In genomic region chr16:72961115-72961832, GRCh38 we compare ENCODE assay signal across 9 cellular contexts.
A peak's percentile ranks its signal among the peaks of the same experiment; 100 is the strongest.
DNase-seq lines count a peak whose midpoint lies in the region; ATAC-seq and TF ChIP-seq lines count a peak whose summit lies in the region.
"Had no signal": no experiment of that assay in that cellular context is flagged by ENCODE, and none has a peak within 500 bp of the region (broad histone marks: within the 10 kb centered on the region; RNA-seq: fewer than 3 reads in every experiment).

No MANE protein-coding gene starts in this region.

- H3K4me3 ChIP-seq in cardiac muscle cell = no peak overlapping the region
- H3K4me3 ChIP-seq in right atrium auricular region = no peak overlapping the region
- no peak overlapping the region for H3K4me3 ChIP-seq in PC-9
- H3K4me3 ChIP-seq in upper lobe of right lung = no peak overlapping the region

- TF ChIP-seq CTCF in cardiac muscle cell (IDR thresholded peaks at IDR 0.05; ENCODE audit: low read depth, low read length) = peak; percentile 47
- peak in 1 of 2 donors; percentile 39 for TF ChIP-seq CTCF in right atrium auricular region (IDR thresholded peaks at IDR 0.05)
- peak; percentile 74 for TF ChIP-seq CTCF in PC-9 (conservative IDR thresholded peaks at IDR 0.05)
- peak; percentile 49 for TF ChIP-seq CTCF in glutamatergic neuron (IDR thresholded peaks at IDR 0.05; ENCODE audit: partially characterized antibody, unreplicated experiment)
- TF ChIP-seq CTCF in upper lobe of right lung (IDR thresholded peaks at IDR 0.05) = peak; percentile 31
- no peak for TF ChIP-seq CTCF in GM13976 (IDR thresholded peaks at IDR 0.05; ENCODE audit: borderline replicate concordance, control extremely low read depth, extremely low read depth, insufficient read depth, missing control alignments)

- peaks cover 6% of the 10 kb centered on the region for H3K27me3 Mint-ChIP-seq in glutamatergic neuron (ENCODE audit: unreplicated experiment)

- H3F3A ChIP-seq in PC-9 (ENCODE audit: insufficient read depth, low read depth) = no peaks in the 10 kb centered on the region

- H3K4me2 ChIP-seq in PC-9 = no peak overlapping the region

- CTCF ChIA-PET in PC-9 (lab: Charles Lee) = interaction anchor here (0.7 kb wide), 2 partner anchors 17 to 74 kb away, joined by 3 to 6 read pairs; no protein-coding TSS in a partner anchor

- no peak for ATAC-seq in upper lobe of right lung

- in situ Hi-C loops in GM13976 (cut with MboI; ENCODE audit: low sequenced_read_pairs, unreplicated experiment) = no loop called here

- H3K4me1 ChIP-seq in cardiac muscle cell (ENCODE audit: low read depth) (no peaks in the 10 kb centered on the region), right atrium auricular region (peaks cover 0 to 4% of the 10 kb centered on the region in 2 donors), PC-9 (replicated peaks; ENCODE audit: insufficient read depth) (no peaks in the 10 kb centered on the region), upper lobe of right lung (no peaks in the 10 kb centered on the region)

- H3K9me3 ChIP-seq in cardiac muscle cell (ENCODE audit: low read depth) = no peaks in the 10 kb centered on the region
- H3K9me3 ChIP-seq in right atrium auricular region = no peaks in the 10 kb centered on the region
- no peaks in the 10 kb centered on the region for H3K9me3 ChIP-seq in PC-9 (ENCODE audit: insufficient read depth, low read depth)
- no peaks in the 10 kb centered on the region for H3K9me3 ChIP-seq in upper lobe of right lung

- H3K36me3 Mint-ChIP-seq in glutamatergic neuron (ENCODE audit: unreplicated experiment) = no peaks in the 10 kb centered on the region

- intact Hi-C loops in PC-9 (cut with micrococcal nuclease; ENCODE audit: unreplicated experiment) = no loop called here
- intact Hi-C loops in upper lobe of right lung (cut with DNase I) = no loop called here

- H3K27ac Mint-ChIP-seq in glutamatergic neuron (ENCODE audit: unreplicated experiment) = peak overlapping the region; percentile 62

- H3K27ac ChIP-seq in cardiac muscle cell = no peak overlapping the region
- H3K27ac ChIP-seq in right atrium auricular region = no peak overlapping the region
- no peak overlapping the region for H3K27ac ChIP-seq in PC-9
- no peak overlapping the region for H3K27ac ChIP-seq in upper lobe of right lung
- H3K27ac ChIP-seq: C4-2B had no signal

- H3K4me3 Mint-ChIP-seq in glutamatergic neuron (ENCODE audit: unreplicated experiment) = peak overlapping the region; percentile 19

- H3K36me3 ChIP-seq in cardiac muscle cell (peaks cover 7% of the 10 kb centered on the region), right atrium auricular region (peaks cover 32% of the 10 kb centered on the region), PC-9 (ENCODE audit: low read depth) (0 out of 2 replicates have a peak, but pooled peaks cover 7% of the 10 kb centered on the region), upper lobe of right lung (peaks cover 18% of the 10 kb centered on the region)

- H2AFZ ChIP-seq in PC-9 = no peak overlapping the region

- peak in 1 of 2 donors; percentile 14 for DNase-seq in cardiac muscle cell (ENCODE audit: low read depth in 1 of 2, low spot score in 1 of 2)
- DNase-seq in right atrium auricular region (ENCODE audit: low spot score) = no peak
- no peak for DNase-seq in PC-9
- DNase-seq in glutamatergic neuron = peak; percentile 77
- DNase-seq in upper lobe of right lung = no peak
- DNase-seq in SW 1271 (lab: John Stamatoyannopoulos, UW) = no peak
- DNase-seq in C1 segment of cervical spinal cord (lab: John Stamatoyannopoulos, UW) = no peak
- DNase-seq in GM13976 (ENCODE audit: low spot score) = no peak

- H3K9me3 Mint-ChIP-seq in glutamatergic neuron (ENCODE audit: unreplicated experiment) = peaks cover 9% of the 10 kb centered on the region

- BruUV-seq in PC-9 (replicated peaks; lab: Mats Ljungman, UMichigan) = no TSS peak

- POLR2A ChIA-PET in PC-9 (lab: Charles Lee; ENCODE audit: unreplicated experiment) = interaction anchor here (0.6 to 0.7 kb wide), 2 partner anchors 15 to 26 kb away, joined by 3 to 4 read pairs; no protein-coding TSS in a partner anchor

- H3K9me2 ChIP-seq in PC-9 (ENCODE audit: insufficient read depth) = no peaks in the 10 kb centered on the region

- H3K4me1 Mint-ChIP-seq in glutamatergic neuron (ENCODE audit: low read depth, unreplicated experiment) = peaks cover 31% of the 10 kb centered on the region

- peaks cover 39% of the 10 kb centered on the region; the same call in 1 of the 2 replicates for H3K79me2 ChIP-seq in PC-9 (ENCODE audit: low read depth)

- no peaks in the 10 kb centered on the region for H3K27me3 ChIP-seq in cardiac muscle cell
- no peaks in the 10 kb centered on the region for H3K27me3 ChIP-seq in right atrium auricular region
- no peaks in the 10 kb centered on the region for H3K27me3 ChIP-seq in PC-9 (ENCODE audit: insufficient read depth, low read depth)
- H3K27me3 ChIP-seq in upper lobe of right lung = no peaks in the 10 kb centered on the region

- no peaks in the 10 kb centered on the region; the same call in 1 of the 2 replicates for H4K20me1 ChIP-seq in PC-9 (ENCODE audit: insufficient read depth)
